Comparison of ENCODE assay signal across 1 cellular context in genomic region chr18:3791258-3791657, GRCh38.
TF ChIP-seq lines count a peak whose summit lies in the region.

No MANE protein-coding gene starts in this region.

TF ChIP-seq in IMR-90, 13 proteins besides CTCF, POLR2A, EP300 and RAD21 (continued from another document):
- TF ChIP-seq CEBPB (IDR thresholded peaks at IDR 0.05; ENCODE audit: low read depth, low read length): 0 out of 2 replicates have a peak, but pooled peaks have one; percentile 25
